30 cellular contexts compared by ENCODE assay signal in the genomic region with DNA sequence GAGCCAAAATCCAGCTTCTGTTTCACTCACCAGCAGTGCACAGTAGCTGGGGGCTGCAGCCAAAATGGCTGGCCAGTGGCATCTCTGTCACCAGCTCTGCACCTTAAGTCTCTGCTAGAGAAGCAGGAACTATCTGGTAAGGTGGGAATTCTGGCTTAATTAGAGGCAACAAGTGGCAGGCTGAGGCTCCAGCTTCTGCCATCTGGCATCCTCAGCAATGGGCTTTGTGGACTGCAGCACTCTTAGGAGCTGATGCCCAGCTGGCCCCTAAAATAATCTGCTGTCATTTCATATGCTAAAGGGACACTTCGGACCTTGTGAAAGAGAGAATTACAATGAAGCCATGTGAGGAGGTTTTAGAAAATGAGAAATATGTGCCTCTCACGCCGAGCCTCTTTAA.
"Had no signal": no experiment of that assay in that cellular context is flagged by ENCODE, and none has a peak within 500 bp of the region (broad histone marks: within the 10 kb centered on the region; RNA-seq: fewer than 3 reads in every experiment).

No MANE protein-coding gene starts in this region.

- DNase-seq: activated CD4-positive, alpha-beta memory T cell treated with anti-CD3 and anti-CD28 coated beads for 36 hours; activated CD4-positive, alpha-beta T cell treated with anti-CD3 and anti-CD28 coated beads for 48 hours; activated CD8-positive, alpha-beta memory T cell treated with anti-CD3 and anti-CD28 coated beads, Interleukin-2, amount 50 U/mL, for 4 hours; activated gamma-delta T cell treated with Interleukin-2 at 50 U/mL for 16 hours; activated naive CD4-positive, alpha-beta T cell treated with anti-CD3 and anti-CD28 coated beads, Interleukin-2, amount 50 U/mL, for 16 hours; activated T-cell treated with anti-CD3 and anti-CD28 coated beads, Interleukin-2, amount 50 U/mL, for 4 hours; amniotic stem cell; brain microvascular endothelial cell; esophagus squamous epithelium; foreskin melanocyte; kidney glomerular epithelial cell; left lung; lower lobe of right lung; mesendoderm; retina; stimulated activated CD4-positive, alpha-beta T cell treated with anti-CD3 and anti-CD28 coated beads, Interleukin-12 subunit alpha, Interleukin-12 subunit beta, amount 100 ng/mL, for 4 hours; stimulated activated CD4-positive, alpha-beta T cell treated with anti-CD3 and anti-CD28 coated beads, Interleukin-4, amount 100 ng/mL, for 1 hour; stimulated activated naive CD8-positive, alpha-beta T cell treated with anti-CD3 and anti-CD28 coated beads, Interleukin-15, amount 100 ng/mL, for 72 hours; T-helper 9 cell; thyroid gland; upper lobe of left lung had no signal

- H3K27me3 Mint-ChIP-seq: activated CD4-positive, alpha-beta memory T cell treated with anti-CD3 and anti-CD28 coated beads for 36 hours; activated T-helper 17 cell treated with anti-CD3 and anti-CD28 coated beads, Interleukin-2, amount 50 U/mL, for 72 hours; natural killer cell treated with Interleukin-12 subunit alpha and Interleukin-12 subunit beta and Interleukin-15 and Interleukin-18, amount 100 ng/mL, for 72 hours; stimulated activated naive CD8-positive, alpha-beta T cell treated with anti-CD3 and anti-CD28 coated beads, Interleukin-15, amount 100 ng/mL, for 72 hours had no signal

- H3K9me3 ChIP-seq: esophagus squamous epithelium, left lung, lower lobe of right lung, thyroid gland, upper lobe of left lung, vagina had no signal

- ATAC-seq: activated CD4-positive, CD25-positive, alpha-beta regulatory T cell treated with anti-CD3 and anti-CD28 coated beads, Interleukin-2, amount 50 U/mL, for 24 hours; activated T-cell treated with anti-CD3 and anti-CD28 coated beads, Interleukin-2, amount 50 U/mL, for 4 hours; activated T-helper 17 cell treated with anti-CD3 and anti-CD28 coated beads, Interleukin-2, amount 50 U/mL, for 72 hours; sciatic nerve; stimulated activated naive CD8-positive, alpha-beta T cell treated with anti-CD3 and anti-CD28 coated beads, Interleukin-15, amount 100 ng/mL, for 72 hours had no signal

- H3K27ac Mint-ChIP-seq: activated CD4-positive, alpha-beta memory T cell treated with anti-CD3 and anti-CD28 coated beads for 36 hours; activated T-helper 17 cell treated with anti-CD3 and anti-CD28 coated beads, Interleukin-2, amount 50 U/mL, for 72 hours; natural killer cell treated with Interleukin-12 subunit alpha and Interleukin-12 subunit beta and Interleukin-15 and Interleukin-18, amount 100 ng/mL, for 72 hours; T-helper 1 cell treated with Interleukin-12 subunit alpha and Interleukin-12 subunit beta and Interleukin-4 antibody, amounts not matched to agents 30 μg/mL and 1 μg/mL, for 36 hours had no signal

- H3K4me1 ChIP-seq: left lung, lower lobe of right lung, upper lobe of left lung had no signal

- H3K4me3 Mint-ChIP-seq: activated CD4-positive, alpha-beta memory T cell treated with anti-CD3 and anti-CD28 coated beads for 36 hours; activated T-cell treated with anti-CD3 and anti-CD28 coated beads, Interleukin-2, amount 50 U/mL, for 4 hours; activated T-helper 17 cell treated with anti-CD3 and anti-CD28 coated beads, Interleukin-2, amount 50 U/mL, for 72 hours; natural killer cell treated with Interleukin-12 subunit alpha and Interleukin-12 subunit beta and Interleukin-15 and Interleukin-18, amount 100 ng/mL, for 72 hours; stimulated activated naive CD8-positive, alpha-beta T cell treated with anti-CD3 and anti-CD28 coated beads, Interleukin-15, amount 100 ng/mL, for 72 hours; T-helper 1 cell treated with Interleukin-12 subunit alpha and Interleukin-12 subunit beta and Interleukin-4 antibody, amounts not matched to agents 30 μg/mL and 1 μg/mL, for 36 hours had no signal

- H3K9me3 Mint-ChIP-seq: activated CD4-positive, alpha-beta memory T cell treated with anti-CD3 and anti-CD28 coated beads for 36 hours; activated T-cell treated with anti-CD3 and anti-CD28 coated beads, Interleukin-2, amount 50 U/mL, for 4 hours; activated T-helper 17 cell treated with anti-CD3 and anti-CD28 coated beads, Interleukin-2, amount 50 U/mL, for 72 hours; natural killer cell treated with Interleukin-12 subunit alpha and Interleukin-12 subunit beta and Interleukin-15 and Interleukin-18, amount 100 ng/mL, for 72 hours; stimulated activated naive CD8-positive, alpha-beta T cell treated with anti-CD3 and anti-CD28 coated beads, Interleukin-15, amount 100 ng/mL, for 72 hours; T-helper 1 cell treated with Interleukin-12 subunit alpha and Interleukin-12 subunit beta and Interleukin-4 antibody, amounts not matched to agents 30 μg/mL and 1 μg/mL, for 36 hours had no signal

- H3K4me3 ChIP-seq: esophagus squamous epithelium, left lung, lower lobe of right lung, skin epidermis, thyroid gland, upper lobe of left lung, vagina had no signal

- H3K27ac ChIP-seq: brain microvascular endothelial cell, epithelial cell of prostate, esophagus squamous epithelium, left lung, lower lobe of right lung, skin epidermis, thyroid gland, upper lobe of left lung, vagina, VCaP had no signal
